16 cellular contexts compared by ENCODE assay signal in the genomic region with DNA sequence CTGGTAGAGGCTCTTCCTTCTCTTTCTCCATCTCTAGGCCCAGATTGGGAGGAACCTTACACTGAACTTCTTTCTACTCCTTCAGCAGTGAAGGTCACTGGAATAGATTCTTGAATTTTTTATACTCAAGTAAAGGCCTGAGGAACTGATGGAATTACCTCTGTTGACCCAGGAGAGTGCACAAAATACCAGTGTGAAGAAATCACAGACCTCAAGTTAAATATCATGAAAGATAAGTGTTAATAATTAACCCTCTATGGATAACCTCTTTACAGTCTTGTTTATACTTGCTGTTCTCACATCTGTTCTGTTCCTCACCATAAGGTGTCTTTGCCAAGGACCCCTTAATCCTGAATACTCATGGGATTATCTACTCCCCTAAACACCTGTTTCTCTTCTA.
"Had no signal": no experiment of that assay in that cellular context is flagged by ENCODE, and none has a peak within 500 bp of the region (broad histone marks: within the 10 kb centered on the region; RNA-seq: fewer than 3 reads in every experiment).

No MANE protein-coding gene starts in this region.

- ATAC-seq: effector memory CD8-positive, alpha-beta T cell; gastrocnemius medialis; mucosa of descending colon; naive thymus-derived CD8-positive, alpha-beta T cell; psoas muscle; sciatic nerve; stimulated activated memory B cell treated with anti-CD40 and anti-IgM and Interleukin-4, amounts not matched to agents 10 μg/mL and 1 μg/mL and 100 μg/mL, for 72 hours had no signal

- DNase-seq: effector memory CD8-positive, alpha-beta T cell; gastrocnemius medialis; glutamatergic neuron; kidney; mucosa of descending colon; naive thymus-derived CD8-positive, alpha-beta T cell; psoas muscle; spleen; stimulated activated CD4-positive, alpha-beta T cell treated with anti-CD3 and anti-CD28 coated beads, Interleukin-15, amount 100 ng/mL, for 24 hours; stimulated activated CD4-positive, alpha-beta T cell treated with anti-CD3 and anti-CD28 coated beads, Interleukin-1b, Interleukin-23, amount 100 ng/mL, for 48 hours; stimulated activated CD4-positive, alpha-beta T cell treated with anti-CD3 and anti-CD28 coated beads, Interleukin-4, amount 100 ng/mL, for 24 hours; tibial artery; upper lobe of left lung; uterus had no signal
